In genomic region chr7:100679927-100680588, GRCh38 we compare ENCODE assay signal across 1 cellular context.
TF ChIP-seq lines count a peak whose summit lies in the region.

No MANE protein-coding gene starts in this region.

TF ChIP-seq in HEK293, 187 proteins besides CTCF, POLR2A, EP300 and RAD21 (continued from another document):
- TF ChIP-seq PRDM6 (tag by site-specific recombination; IDR thresholded peaks at IDR 0.05) (no peak), ZFP41 (tag by site-specific recombination; IDR thresholded peaks at IDR 0.05; ENCODE audit: borderline replicate concordance) (no peak), MZF1 (tag by site-specific recombination; IDR thresholded peaks at IDR 0.05; ENCODE audit: borderline replicate concordance) (no peak), KLF9 (tag by site-specific recombination; IDR thresholded peaks at IDR 0.05; ENCODE audit: low read depth) (no peak), ZNF488 (tag by site-specific recombination; IDR thresholded peaks at IDR 0.05) (no peak), ZSCAN5A (tag by site-specific recombination; IDR thresholded peaks at IDR 0.05) (no peak), ZNF391 (tag by site-specific recombination; IDR thresholded peaks at IDR 0.05; ENCODE audit: borderline replicate concordance, low read depth) (no peak), OVOL3 (tag by site-specific recombination; IDR thresholded peaks at IDR 0.05) (no peak), OSR2 (tag by site-specific recombination; IDR thresholded peaks at IDR 0.05) (no peak), YY2 (tag by site-specific recombination; IDR thresholded peaks at IDR 0.05) (no peak), PATZ1 (tag by site-specific recombination; IDR thresholded peaks at IDR 0.05) (peak; percentile 47), ZNF621 (tag by site-specific recombination; IDR thresholded peaks at IDR 0.05) (no peak), ZNF555 (tag by site-specific recombination; conservative IDR thresholded peaks at IDR 0.05) (no peak), SP2 (tag by site-specific recombination; IDR thresholded peaks at IDR 0.05) (peak; percentile 55), ZNF560 (tag by site-specific recombination; IDR thresholded peaks at IDR 0.05; ENCODE audit: borderline replicate concordance) (no peak), ZNF701 (tag by site-specific recombination; IDR thresholded peaks at IDR 0.05) (no peak), ZNF274 (IDR thresholded peaks at IDR 0.05; ENCODE audit: low read length) (no peak), ZNF274 (tag by site-specific recombination; IDR thresholded peaks at IDR 0.05; ENCODE audit: borderline replicate concordance) (no peak), ZNF843 (tag by site-specific recombination; IDR thresholded peaks at IDR 0.05) (no peak), ZNF704 (tag by site-specific recombination; IDR thresholded peaks at IDR 0.05) (no peak), ZFP69B (tag by site-specific recombination; IDR thresholded peaks at IDR 0.05) (no peak), MEIS1 (CRISPR knock-in tag; IDR thresholded peaks at IDR 0.05; ENCODE audit: borderline replicate concordance) (no peak), ZNF366 (tag by site-specific recombination; conservative IDR thresholded peaks at IDR 0.05) (0 out of 2 replicates have a peak, but pooled peaks have one; percentile 23), ZNF138 (tag by site-specific recombination; IDR thresholded peaks at IDR 0.05; ENCODE audit: borderline replicate concordance) (no peak), ELK4 (IDR thresholded peaks at IDR 0.05; ENCODE audit: borderline replicate concordance, low read depth, low read length) (no peak), ZFP3 (tag by site-specific recombination; IDR thresholded peaks at IDR 0.05; ENCODE audit: low read depth) (no peak), ATF2 (tag by site-specific recombination; IDR thresholded peaks at IDR 0.05; ENCODE audit: low read depth) (no peak), ZNF654 (tag by site-specific recombination; IDR thresholded peaks at IDR 0.05; ENCODE audit: low read depth) (no peak), ZNF362 (tag by site-specific recombination; IDR thresholded peaks at IDR 0.05) (0 out of 2 replicates have a peak, but pooled peaks have one; percentile 23), ZNF133 (tag by site-specific recombination; IDR thresholded peaks at IDR 0.05) (no peak), ZNF623 (tag by site-specific recombination; IDR thresholded peaks at IDR 0.05) (no peak), ZNF2 (tag by site-specific recombination; IDR thresholded peaks at IDR 0.05) (no peak), PRDM1 (tag by site-specific recombination; IDR thresholded peaks at IDR 0.05) (no peak), ZNF37A (tag by site-specific recombination; IDR thresholded peaks at IDR 0.05) (no peak), ZNF18 (tag by site-specific recombination; IDR thresholded peaks at IDR 0.05) (no peak), ZNF24 (tag by site-specific recombination; IDR thresholded peaks at IDR 0.05) (no peak), ZNF664 (tag by site-specific recombination; IDR thresholded peaks at IDR 0.05) (no peak), WT1 (tag by site-specific recombination; IDR thresholded peaks at IDR 0.05) (peak; percentile 39), FEZF1 (tag by site-specific recombination; IDR thresholded peaks at IDR 0.05) (no peak), ZNF121 (tag by site-specific recombination; IDR thresholded peaks at IDR 0.05) (no peak), MYNN (tag by site-specific recombination; IDR thresholded peaks at IDR 0.05; ENCODE audit: borderline replicate concordance) (no peak), ZNF221 (tag by site-specific recombination; IDR thresholded peaks at IDR 0.05; ENCODE audit: borderline replicate concordance) (no peak), ZNF600 (tag by site-specific recombination; IDR thresholded peaks at IDR 0.05) (no peak), ZNF518A (tag by site-specific recombination; conservative IDR thresholded peaks at IDR 0.05; ENCODE audit: low read depth) (no peak), ZNF501 (tag by site-specific recombination; IDR thresholded peaks at IDR 0.05) (no peak), ZNF558 (tag by site-specific recombination; IDR thresholded peaks at IDR 0.05) (no peak)
